14 cellular contexts compared by ENCODE assay signal in genomic region chr5:12217039-12217438, GRCh38.
DNase-seq lines count a peak whose midpoint lies in the region; ATAC-seq and TF ChIP-seq lines count a peak whose summit lies in the region.
"Had no signal": no experiment of that assay in that cellular context is flagged by ENCODE, and none has a peak within 500 bp of the region (broad histone marks: within the 10 kb centered on the region; RNA-seq: fewer than 3 reads in every experiment).

No MANE protein-coding gene starts in this region.

- H3K79me2 ChIP-seq in H9 (ENCODE audit: insufficient read depth, low read length): no peaks in the 10 kb centered on the region
- no peaks in the 10 kb centered on the region for H3K79me2 ChIP-seq in SK-N-SH (ENCODE audit: insufficient read depth)

- no CpG with 5 or more reads among the region's 2 CpGs for WGBS in H9 (ENCODE audit: extremely low coverage, insufficient read length, low lambda C conversion rate)
- WGBS in SK-N-SH (ENCODE audit: low lambda C conversion rate): 2% methylated on average over 2 of the region's 2 CpGs

- H4K20me1 ChIP-seq in H9 (ENCODE audit: control insufficient read depth, insufficient read depth, insufficient read length) (no peaks in the 10 kb centered on the region), SK-N-SH (ENCODE audit: insufficient read depth) (no peaks in the 10 kb centered on the region)

- CTCF ChIA-PET in activated CD8-positive, alpha-beta T cell treated with anti-CD3 and anti-CD28 coated beads, Interleukin-2, amount 10 ng/mL, durations not matched to agents 7 days and 5 days (lab: Charles Lee): no interaction called here
- CTCF ChIA-PET in SK-N-SH (lab: Yijun Ruan, JAX): no interaction called here

- no peak for TF ChIP-seq EP300 in SK-N-SH (IDR thresholded peaks at IDR 0.05; ENCODE audit: borderline replicate concordance in 1 of 2, low read depth in 1 of 2, low read length in 1 of 2)

- no peaks in the 10 kb centered on the region for H3K9me2 ChIP-seq in SK-N-SH

- no peak overlapping the region for H3K56ac ChIP-seq in H9 (ENCODE audit: insufficient read length, low read depth, low read length)

- peaks cover 6% of the 10 kb centered on the region for H3K27me3 Mint-ChIP-seq in H9 (ENCODE audit: low read depth)
- H3K27me3 Mint-ChIP-seq in activated CD8-positive, alpha-beta T cell treated with anti-CD3 and anti-CD28 coated beads, Interleukin-2, amount 10 ng/mL, durations not matched to agents 7 days and 5 days (ENCODE audit: low read depth): no peaks in the 10 kb centered on the region
- no peaks in the 10 kb centered on the region for H3K27me3 Mint-ChIP-seq in mesothelial cell of epicardium (ENCODE audit: low read depth)
- H3K27me3 Mint-ChIP-seq: B cell; CD4-positive, alpha-beta T cell; IgD-negative memory B cell had no signal

- no peak overlapping the region for H2BK20ac ChIP-seq in H9 (ENCODE audit: low read depth, low read length, poor library complexity, severe bottlenecking)

- no peak overlapping the region for H2AFZ ChIP-seq in H9 (ENCODE audit: low read length)
- H2AFZ ChIP-seq in SK-N-SH (ENCODE audit: low read depth): no peak overlapping the region

- no peak overlapping the region for H4K91ac ChIP-seq in H9 (ENCODE audit: insufficient read length, low read depth, low read length)

- no peaks in the 10 kb centered on the region for H3K79me1 ChIP-seq in H9 (ENCODE audit: insufficient read depth, low read depth, low read length, poor library complexity, severe bottlenecking)

- H3K4ac ChIP-seq in H9 (ENCODE audit: low read depth, low read length): no peak overlapping the region

- H3K36me3 Mint-ChIP-seq in H9 (ENCODE audit: insufficient read depth in 1 of 3, low read depth in 3 of 3): peaks cover 7 to 36% (median 25%) of the 10 kb centered on the region in 3 experiments
- no peaks in the 10 kb centered on the region for H3K36me3 Mint-ChIP-seq in activated CD8-positive, alpha-beta T cell treated with anti-CD3 and anti-CD28 coated beads, Interleukin-2, amount 10 ng/mL, durations not matched to agents 7 days and 5 days (ENCODE audit: low read depth)
- H3K36me3 Mint-ChIP-seq in mesothelial cell of epicardium: no peaks in the 10 kb centered on the region
- H3K36me3 Mint-ChIP-seq: IgD-negative memory B cell had no signal

- no peak overlapping the region for H3K23ac ChIP-seq in H9 (ENCODE audit: insufficient read length, low read depth, low read length)

- H3K4me3 ChIP-seq in SK-N-SH (ENCODE audit: low read depth in 2 of 2, low read length in 1 of 2): no peak overlapping the region
- H3K4me3 ChIP-seq: GM12878 had no signal

- TF ChIP-seq CTCF in H9 (conservative IDR thresholded peaks at IDR 0.05) (no peak), mesothelial cell of epicardium (IDR thresholded peaks at IDR 0.05; ENCODE audit: unreplicated experiment) (no peak), SK-N-SH (IDR thresholded peaks at IDR 0.05) (no peak)

- POLR2A ChIA-PET in activated CD8-positive, alpha-beta T cell treated with anti-CD3 and anti-CD28 coated beads, Interleukin-2, amount 10 ng/mL, durations not matched to agents 7 days and 5 days (lab: Charles Lee): no interaction called here
- POLR2A ChIA-PET in SK-N-SH (lab: Yijun Ruan, JAX): no interaction called here

- H4K5ac ChIP-seq in H9 (ENCODE audit: insufficient read length, low read depth, low read length): no peak overlapping the region

- H3K27ac Mint-ChIP-seq in H9 (peak overlapping the region in 1 of 3 experiments; percentile 73; a peak in 3 of 7 replicates), mesothelial cell of epicardium (no peak overlapping the region)
- H3K27ac Mint-ChIP-seq in activated CD8-positive, alpha-beta T cell treated with anti-CD3 and anti-CD28 coated beads, Interleukin-2, amount 10 ng/mL, durations not matched to agents 7 days and 5 days: no peak overlapping the region
- H3K27ac Mint-ChIP-seq: B cell; CD4-positive, alpha-beta T cell had no signal

- no peak overlapping the region for H2AK5ac ChIP-seq in H9 (ENCODE audit: insufficient read length, low read length)

- no peaks in the 10 kb centered on the region for H3K23me2 ChIP-seq in H9 (ENCODE audit: insufficient read length, low read depth, low read length, poor library complexity, severe bottlenecking)

- H3K4me3 Mint-ChIP-seq in H9 (no peak overlapping the region), mesothelial cell of epicardium (no peak overlapping the region)
- no peak overlapping the region for H3K4me3 Mint-ChIP-seq in activated CD8-positive, alpha-beta T cell treated with anti-CD3 and anti-CD28 coated beads, Interleukin-2, amount 10 ng/mL, durations not matched to agents 7 days and 5 days
- H3K4me3 Mint-ChIP-seq: B cell; CD4-positive, alpha-beta T cell; IgD-negative memory B cell had no signal

- no peaks in the 10 kb centered on the region for H3K36me3 ChIP-seq in SK-N-SH (replicated peaks in 1 of 2; ENCODE audit: control insufficient read depth in 1 of 2, insufficient read depth in 2 of 2, low read length in 1 of 2)

- H3K4me1 Mint-ChIP-seq in H9 (peaks cover 17 to 20% of the 10 kb centered on the region in 2 experiments), mesothelial cell of epicardium (no peaks in the 10 kb centered on the region)
- H3K4me1 Mint-ChIP-seq in activated CD8-positive, alpha-beta T cell treated with anti-CD3 and anti-CD28 coated beads, Interleukin-2, amount 10 ng/mL, durations not matched to agents 7 days and 5 days (ENCODE audit: low read depth): no peaks in the 10 kb centered on the region
- H3K4me1 Mint-ChIP-seq: B cell, IgD-negative memory B cell had no signal

- H3K4me1 ChIP-seq in H9 (ENCODE audit: insufficient read depth, low read length) (peaks cover 2% of the 10 kb centered on the region; the same call in 1 of the 2 replicates), SK-N-SH (ENCODE audit: control insufficient read depth in 1 of 2, insufficient read depth in 2 of 2, low read depth in 1 of 2, low read length in 1 of 2) (no peaks in the 10 kb centered on the region)

- no peak overlapping the region for H3K18ac ChIP-seq in H9 (ENCODE audit: insufficient read length, low read depth, low read length)

- TF ChIP-seq RAD21 in SK-N-SH (IDR thresholded peaks at IDR 0.05; ENCODE audit: low read length): no peak

- peaks cover 26 to 36% of the 10 kb centered on the region in 2 experiments for H3K9me3 Mint-ChIP-seq in H9
- peaks cover 8% of the 10 kb centered on the region for H3K9me3 Mint-ChIP-seq in activated CD8-positive, alpha-beta T cell treated with anti-CD3 and anti-CD28 coated beads, Interleukin-2, amount 10 ng/mL, durations not matched to agents 7 days and 5 days (ENCODE audit: insufficient read depth)
- H3K9me3 Mint-ChIP-seq in mesothelial cell of epicardium: peaks cover 30% of the 10 kb centered on the region

- no peak overlapping the region for H3K4me2 ChIP-seq in H9 (ENCODE audit: insufficient read depth, insufficient read length, low read length)
- no peak overlapping the region for H3K4me2 ChIP-seq in SK-N-SH

- H3K9me3 ChIP-seq in H9 (ENCODE audit: control insufficient read depth, low read depth, low read length): no peaks in the 10 kb centered on the region
- no peaks in the 10 kb centered on the region for H3K9me3 ChIP-seq in SK-N-SH

- H3K9ac ChIP-seq in H9 (ENCODE audit: extremely low read depth, insufficient read length, low read length) (no peak overlapping the region), SK-N-SH (no peak overlapping the region)

- no peak overlapping the region for H2BK15ac ChIP-seq in H9 (ENCODE audit: low read depth, low read length)

- no peak overlapping the region for H2BK120ac ChIP-seq in H9 (ENCODE audit: low read depth, low read length, poor library complexity, severe bottlenecking)

- H3K27ac ChIP-seq in H9 (ENCODE audit: insufficient read length, low read depth, low read length) (no peak overlapping the region), SK-N-SH (ENCODE audit: low read depth in 2 of 2, low read length in 1 of 2) (no peak overlapping the region)

- H3T11ph ChIP-seq in H9 (ENCODE audit: low read length): no peak overlapping the region

- no peaks in the 10 kb centered on the region for H3K27me3 ChIP-seq in H9 (ENCODE audit: insufficient read depth, low read length)
- H3K27me3 ChIP-seq in SK-N-SH (ENCODE audit: insufficient read depth): no peaks in the 10 kb centered on the region

- H3K14ac ChIP-seq in H9 (ENCODE audit: insufficient read depth, low read length): no peak overlapping the region

- H2BK12ac ChIP-seq in H9 (ENCODE audit: insufficient read length, low read depth, low read length): no peak overlapping the region

- ATAC-seq in activated CD8-positive, alpha-beta T cell treated with anti-CD3 and anti-CD28 coated beads, Interleukin-2, amount 10 ng/mL, durations not matched to agents 7 days and 5 days: no peak
- ATAC-seq in HG03139 (IDR thresholded peaks at IDR 0.05; ENCODE audit: unreplicated experiment): no peak
- ATAC-seq: GM12878 had no signal

- no peaks in the 10 kb centered on the region for H3F3A ChIP-seq in SK-N-SH (replicated peaks; ENCODE audit: insufficient read depth)

- H4K8ac ChIP-seq in H9 (replicated peaks; ENCODE audit: insufficient read length, low read depth, low read length): no peak overlapping the region

- DNase-seq in H9: peak; percentile 31
- DNase-seq in astrocyte of the hippocampus (ENCODE audit: low read depth, low spot score): peak; percentile 9
- peak; percentile 34 for DNase-seq in iPS-NIHi11 (ENCODE audit: low spot score)
- no peak for DNase-seq in activated CD8-positive, alpha-beta T cell treated with anti-CD3 and anti-CD28 coated beads, Interleukin-2, amount 10 ng/mL, durations not matched to agents 7 days and 5 days
- no peak for DNase-seq in mesothelial cell of epicardium (ENCODE audit: low spot score in 2 of 2, unreplicated experiment in 2 of 2)
- no peak for DNase-seq in SK-N-SH
- DNase-seq: C1 segment of cervical spinal cord; Calu3; CD4-positive, alpha-beta T cell; DMS 273 treated with DMSO at 0.1 percent for 48 hours had no signal

- no peak overlapping the region for H2BK5ac ChIP-seq in H9 (ENCODE audit: insufficient read length, low read length)

TF ChIP-seq in SK-N-SH, 30 proteins besides CTCF, POLR2A, EP300 and RAD21 (continues in another document):
- TF ChIP-seq TCF12 (IDR thresholded peaks at IDR 0.05): no peak
- no peak for TF ChIP-seq RFX5 (IDR thresholded peaks at IDR 0.05; ENCODE audit: low read length)
- no peak for TF ChIP-seq GABPA (IDR thresholded peaks at IDR 0.05; ENCODE audit: low read depth)
- TF ChIP-seq USF1 (IDR thresholded peaks at IDR 0.05; ENCODE audit: borderline replicate concordance, low read depth): no peak
- no peak for TF ChIP-seq JUND (IDR thresholded peaks at IDR 0.05)
- TF ChIP-seq MEF2A (IDR thresholded peaks at IDR 0.05; ENCODE audit: borderline replicate concordance, low read depth): no peak
- no peak for TF ChIP-seq MXI1 (IDR thresholded peaks at IDR 0.05; ENCODE audit: low read depth, low read length)
- TF ChIP-seq SMC3 (IDR thresholded peaks at IDR 0.05; ENCODE audit: low read depth, low read length): no peak
- no peak for TF ChIP-seq FOXM1 (IDR thresholded peaks at IDR 0.05; ENCODE audit: low read depth)

Comparison
In these comparisons a context has a peak if more than half of its experiments do, and no peak if none do; other contexts are left out.
1. DNase-seq: peak in H9 (single experiment), astrocyte of the hippocampus (single experiment) and iPS-NIHi11 (single experiment); none in activated CD8-positive, alpha-beta T cell treated with anti-CD3 and anti-CD28 coated beads, Interleukin-2, amount 10 ng/mL, durations not matched to agents 7 days and 5 days (single experiment), mesothelial cell of epicardium (0 of 2) and SK-N-SH (single experiment).